Comparison of ENCODE assay signal across 9 cellular contexts in the genomic region with DNA sequence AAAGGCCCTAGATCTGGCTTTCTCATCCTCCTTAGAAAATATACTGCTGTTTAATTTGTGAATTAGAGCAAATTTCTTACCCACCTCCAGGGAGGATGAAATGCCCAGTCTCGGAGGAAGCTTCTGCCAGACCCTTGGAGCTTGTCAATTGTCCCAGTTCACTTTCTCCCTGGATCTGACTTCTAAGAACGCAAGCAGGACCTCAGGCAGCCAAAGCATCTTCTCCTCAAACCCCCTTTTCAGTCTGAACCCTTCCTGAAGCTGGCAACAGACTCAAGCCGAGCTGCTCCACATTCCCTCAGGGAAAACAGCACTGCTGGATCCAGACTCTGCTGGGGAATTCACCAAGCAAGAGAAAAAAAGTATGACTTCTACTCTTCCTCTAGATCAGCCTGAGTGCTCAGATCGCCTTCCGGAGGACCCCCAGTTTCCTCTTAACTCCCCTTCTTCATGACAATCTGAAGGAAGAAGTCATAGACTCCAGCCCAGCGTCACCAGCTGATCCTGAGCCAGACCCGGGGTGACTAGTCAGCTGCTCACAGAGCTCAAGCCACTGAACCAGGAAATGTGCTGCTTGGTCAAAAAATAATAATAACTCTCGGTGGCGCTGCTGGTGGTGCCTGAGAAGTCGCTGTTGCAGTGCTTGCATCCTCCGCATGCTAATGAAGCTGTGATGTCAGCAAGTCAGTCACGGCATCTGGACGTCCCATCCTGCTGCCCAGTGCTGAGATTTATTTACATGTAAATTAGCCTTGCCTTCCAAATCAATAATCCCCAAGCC. TPM values are rescaled to one million over a fixed set of nuclear protein-coding genes. Genes with fewer than 3 reads are reported as not detected.
DNase-seq lines count a peak whose midpoint lies in the region; ATAC-seq and TF ChIP-seq lines count a peak whose summit lies in the region.
"Had no signal": no experiment of that assay in that cellular context is flagged by ENCODE, and none has a peak within 500 bp of the region (broad histone marks: within the 10 kb centered on the region; RNA-seq: fewer than 3 reads in every experiment).

A gene with protein sequence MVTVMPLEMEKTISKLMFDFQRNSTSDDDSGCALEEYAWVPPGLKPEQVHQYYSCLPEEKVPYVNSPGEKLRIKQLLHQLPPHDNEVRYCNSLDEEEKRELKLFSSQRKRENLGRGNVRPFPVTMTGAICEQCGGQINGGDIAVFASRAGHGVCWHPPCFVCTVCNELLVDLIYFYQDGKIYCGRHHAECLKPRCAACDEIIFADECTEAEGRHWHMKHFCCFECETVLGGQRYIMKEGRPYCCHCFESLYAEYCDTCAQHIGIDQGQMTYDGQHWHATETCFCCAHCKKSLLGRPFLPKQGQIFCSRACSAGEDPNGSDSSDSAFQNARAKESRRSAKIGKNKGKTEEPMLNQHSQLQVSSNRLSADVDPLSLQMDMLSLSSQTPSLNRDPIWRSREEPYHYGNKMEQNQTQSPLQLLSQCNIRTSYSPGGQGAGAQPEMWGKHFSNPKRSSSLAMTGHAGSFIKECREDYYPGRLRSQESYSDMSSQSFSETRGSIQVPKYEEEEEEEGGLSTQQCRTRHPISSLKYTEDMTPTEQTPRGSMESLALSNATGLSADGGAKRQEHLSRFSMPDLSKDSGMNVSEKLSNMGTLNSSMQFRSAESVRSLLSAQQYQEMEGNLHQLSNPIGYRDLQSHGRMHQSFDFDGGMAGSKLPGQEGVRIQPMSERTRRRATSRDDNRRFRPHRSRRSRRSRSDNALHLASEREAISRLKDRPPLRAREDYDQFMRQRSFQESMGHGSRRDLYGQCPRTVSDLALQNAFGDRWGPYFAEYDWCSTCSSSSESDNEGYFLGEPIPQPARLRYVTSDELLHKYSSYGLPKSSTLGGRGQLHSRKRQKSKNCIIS (minus strand): TSS at position 641 of the 781 bp plus-strand sequence. CDS start 26,539 bp downstream, outside the sequence.

- no peaks in the 10 kb centered on the region for H3K9me3 ChIP-seq in OCI-LY7 (ENCODE audit: low read length)
- no peaks in the 10 kb centered on the region for H3K9me3 ChIP-seq in CD8-positive, alpha-beta memory T cell (ENCODE audit: low read length)

- intact Hi-C loops in OCI-LY7 (cut with micrococcal nuclease; ENCODE audit: unreplicated experiment): loop anchor here (1.0 to 5.0 kb wide), 3 partner anchors 195 to 257 kb away; partner anchors contain the start of gene PSMD6

- no peaks in the 10 kb centered on the region for H3K9me2 ChIP-seq in OCI-LY7 (ENCODE audit: insufficient read depth, low read length)

- POLR2A ChIA-PET in HEK293T (lab: Yijun Ruan, JAX) (interaction anchor here (0.8 to 3.1 kb wide), 5 partner anchors 12 to 191 kb away, joined by 3 to 17 read pairs (median 3); no protein-coding TSS in a partner anchor), OCI-LY7 (lab: Charles Lee) (interaction anchor here (0.6 to 2.3 kb wide), 12 partner anchors 10 to 290 kb away, joined by 3 to 13 read pairs (median 3); partner anchors contain the start of gene PSMD6)
- POLR2A ChIA-PET in CD8-positive, alpha-beta memory T cell (lab: Charles Lee): no interaction called here

- peaks cover 0 to 2% (median 0%) of the 10 kb centered on the region in 3 donors for H3K36me3 Mint-ChIP-seq in CD8-positive, alpha-beta memory T cell

- CTCF ChIA-PET in HEK293T (lab: Yijun Ruan, JAX): interaction anchor here (0.6 to 1.2 kb wide), 7 partner anchors 9 to 259 kb away, joined by 3 to 6 read pairs (median 3); no protein-coding TSS in a partner anchor
- CTCF ChIA-PET in OCI-LY7 (lab: Charles Lee; ENCODE audit: unreplicated experiment): interaction anchor here (1.1 to 1.5 kb wide), 2 partner anchors 10 to 173 kb away, joined by 3 to 5 read pairs; no protein-coding TSS in a partner anchor
- CTCF ChIA-PET in CD8-positive, alpha-beta memory T cell (lab: Charles Lee): no interaction called here

- H3K4me1 Mint-ChIP-seq in CD8-positive, alpha-beta memory T cell: no peaks in the 10 kb centered on the region

- H3K36me3 ChIP-seq in OCI-LY7 (ENCODE audit: insufficient read depth, low read length): no peaks in the 10 kb centered on the region
- H3K36me3 ChIP-seq in CD8-positive, alpha-beta memory T cell (ENCODE audit: insufficient read depth, low read length): no peaks in the 10 kb centered on the region

- peak within 1 kb of the TSS in 1 of 8 donors; percentile 55 for H3K27ac Mint-ChIP-seq in CD8-positive, alpha-beta memory T cell

- ATAC-seq in esophagus mucosa: peak; percentile 88

- H3K79me2 ChIP-seq in OCI-LY7 (ENCODE audit: insufficient read depth, low read depth, low read length): no peaks in the 10 kb centered on the region; the same call in 1 of the 2 replicates

- no peaks in the 10 kb centered on the region for H3K27me3 ChIP-seq in CD8-positive, alpha-beta memory T cell (ENCODE audit: insufficient read depth, low read length, poor library complexity, severe bottlenecking)

- BruUV-seq in OCI-LY7 (replicated peaks; lab: Mats Ljungman, UMichigan): TSS peak; percentile 87

- H3K9me3 Mint-ChIP-seq in CD8-positive, alpha-beta memory T cell: peaks cover 0 to 2% (median 0%) of the 10 kb centered on the region in 5 donors

- peak; percentile 36 for TF ChIP-seq CTCF in GM12864 (IDR thresholded peaks at IDR 0.05; ENCODE audit: low read depth, low read length, missing control alignments)
- peak; percentile 67 for TF ChIP-seq CTCF in OCI-LY7 (conservative IDR thresholded peaks at IDR 0.05; ENCODE audit: low read length)

- peak within 1 kb of the TSS; percentile 98 for H3K4me2 ChIP-seq in OCI-LY7 (ENCODE audit: low read length)

- H3K4me3 Mint-ChIP-seq in CD8-positive, alpha-beta memory T cell: peak within 1 kb of the TSS in 1 of 7 donors; percentile 34

- H3K4me3 ChIP-seq in GM12864 (ENCODE audit: low read depth, low read length) (peak within 1 kb of the TSS; percentile 56), OCI-LY7 (ENCODE audit: low read depth, low read length, poor library complexity, severe bottlenecking) (peak within 1 kb of the TSS; percentile 75)
- no peak within 1 kb of the TSS for H3K4me3 ChIP-seq in CD8-positive, alpha-beta memory T cell (ENCODE audit: low read length)

- H4K20me1 ChIP-seq in OCI-LY7 (ENCODE audit: insufficient read depth, low read length): no peaks in the 10 kb centered on the region

- H2AFZ ChIP-seq in OCI-LY7 (ENCODE audit: low read length): peak within 1 kb of the TSS; percentile 99

- peak; percentile 75 for DNase-seq in GM12864 (ENCODE audit: low read depth)
- DNase-seq in HEK293T (ENCODE audit: extremely low spot score): peak; percentile 32
- peak; percentile 92 for DNase-seq in OCI-LY7 (ENCODE audit: low spot score)
- peak; percentile 83 for DNase-seq in midbrain (lab: John Stamatoyannopoulos, UW)
- peak; percentile 77 for DNase-seq in ureter (ENCODE audit: low spot score)
- DNase-seq in COR-L47 (lab: John Stamatoyannopoulos, UW): no peak
- no peak for DNase-seq in CD8-positive, alpha-beta memory T cell

- peaks cover 34% of the 10 kb centered on the region for H3K4me1 ChIP-seq in OCI-LY7 (ENCODE audit: insufficient read depth, low read length, poor library complexity, severe bottlenecking)
- no peaks in the 10 kb centered on the region for H3K4me1 ChIP-seq in CD8-positive, alpha-beta memory T cell (ENCODE audit: insufficient read depth, low read length)

- peaks cover 7 to 17% of the 10 kb centered on the region in 2 donors for H3K27me3 Mint-ChIP-seq in CD8-positive, alpha-beta memory T cell

- H3K27ac ChIP-seq in OCI-LY7 (ENCODE audit: low read depth, low read length, poor library complexity, severe bottlenecking): peak within 1 kb of the TSS; percentile 40
- H3K27ac ChIP-seq in CD8-positive, alpha-beta memory T cell (ENCODE audit: low read depth, low read length): no peak within 1 kb of the TSS
- H3K27ac ChIP-seq: VCaP had no signal

TF ChIP-seq in HEK293T, 16 proteins besides CTCF, POLR2A, EP300 and RAD21:
- TF ChIP-seq FOXA1 (IDR thresholded peaks at IDR 0.05) (no peak), BHLHE40 (IDR thresholded peaks at IDR 0.05; ENCODE audit: borderline replicate concordance) (no peak)
- TF ChIP-seq, protein P1, sequence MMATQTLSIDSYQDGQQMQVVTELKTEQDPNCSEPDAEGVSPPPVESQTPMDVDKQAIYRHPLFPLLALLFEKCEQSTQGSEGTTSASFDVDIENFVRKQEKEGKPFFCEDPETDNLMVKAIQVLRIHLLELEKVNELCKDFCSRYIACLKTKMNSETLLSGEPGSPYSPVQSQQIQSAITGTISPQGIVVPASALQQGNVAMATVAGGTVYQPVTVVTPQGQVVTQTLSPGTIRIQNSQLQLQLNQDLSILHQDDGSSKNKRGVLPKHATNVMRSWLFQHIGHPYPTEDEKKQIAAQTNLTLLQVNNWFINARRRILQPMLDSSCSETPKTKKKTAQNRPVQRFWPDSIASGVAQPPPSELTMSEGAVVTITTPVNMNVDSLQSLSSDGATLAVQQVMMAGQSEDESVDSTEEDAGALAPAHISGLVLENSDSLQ (IDR thresholded peaks at IDR 0.05): peak; percentile 70

RNA-seq across cellular contexts. Expression of the gene that starts here (rescaled TPM):
- 1.3 and 2.0 TPM in 2 replicates for total RNA-seq in OCI-LY7 (2014; rRNA removed; shearing (Covaris generic))
- total RNA-seq in OCI-LY7 (2022) (2.3 and 3.9 TPM in 2 replicates), esophagus mucosa (6.0 TPM), ureter (43.7 TPM)
- not detected for total RNA-seq in CD8-positive, alpha-beta memory T cell
- polyA plus RNA-seq in CD8-positive, alpha-beta memory T cell: not detected

Comparison
In these comparisons a context has a peak if more than half of its experiments do, and no peak if none do; other contexts are left out.
1. DNase-seq: peak in GM12864 (single experiment), HEK293T (single experiment), OCI-LY7 (single experiment), midbrain (single experiment) and ureter (single experiment); none in COR-L47 (single experiment) and CD8-positive, alpha-beta memory T cell (0 of 5).